Comparison of ENCODE assay signal across 8 cellular contexts in genomic region chr17:81512560-81512983, GRCh38. TPM values are rescaled to one million over a fixed set of nuclear protein-coding genes. Genes with fewer than 3 reads are reported as not detected.
DNase-seq lines count a peak whose midpoint lies in the region; ATAC-seq and TF ChIP-seq lines count a peak whose summit lies in the region.

TSS of gene ACTG1 (minus strand) at chr17:81512799. CDS start at chr17:81512354, 445 bp downstream.

- H3K36me3 ChIP-seq in A673 (ENCODE audit: insufficient read depth, low read length, poor library complexity, severe bottlenecking) (peaks cover 32% of the 10 kb centered on the region), colonic mucosa (peaks cover 16% of the 10 kb centered on the region)

- peaks cover 50% of the 10 kb centered on the region for H3K36me3 Mint-ChIP-seq in activated CD4-positive, alpha-beta T cell treated with anti-CD3 and anti-CD28 coated beads, Interleukin-2, amount 10 ng/mL, durations not matched to agents 7 days and 5 days (ENCODE audit: low read depth)

- H3K27ac ChIP-seq in A673 (ENCODE audit: low read depth, low read length, poor library complexity, severe bottlenecking) (peak within 1 kb of the TSS; percentile 99), colonic mucosa (peak within 1 kb of the TSS; percentile 100)

- H3K27me3 Mint-ChIP-seq in activated CD4-positive, alpha-beta T cell treated with anti-CD3 and anti-CD28 coated beads, Interleukin-2, amount 10 ng/mL, durations not matched to agents 7 days and 5 days: no peaks in the 10 kb centered on the region

- CTCF ChIA-PET in A673 (lab: Charles Lee): interaction anchor here (0.6 kb wide), 1 partner anchor 236 kb away, joined by 4 read pairs; no protein-coding TSS in a partner anchor
- CTCF ChIA-PET in activated CD4-positive, alpha-beta T cell treated with anti-CD3 and anti-CD28 coated beads, Interleukin-2, amount 10 ng/mL, durations not matched to agents 7 days and 5 days (lab: Charles Lee): no interaction called here

- no peaks in the 10 kb centered on the region for H3K9me3 ChIP-seq in A673 (ENCODE audit: low read depth, low read length, poor library complexity, severe bottlenecking)
- no peaks in the 10 kb centered on the region for H3K9me3 ChIP-seq in colonic mucosa

- no peaks in the 10 kb centered on the region for H3K9me3 Mint-ChIP-seq in activated CD4-positive, alpha-beta T cell treated with anti-CD3 and anti-CD28 coated beads, Interleukin-2, amount 10 ng/mL, durations not matched to agents 7 days and 5 days

- intact Hi-C loops in A673 (cut with micrococcal nuclease; ENCODE audit: unreplicated experiment) (loop anchor here (10.0 kb wide), 1 partner anchor 92 kb away; no protein-coding TSS in a partner anchor), colonic mucosa (cut with DNase I) (no loop called here)

- H3K27me3 ChIP-seq in A673 (replicated peaks; ENCODE audit: insufficient read depth, low read depth, low read length, poor library complexity): no peaks in the 10 kb centered on the region
- no peaks in the 10 kb centered on the region for H3K27me3 ChIP-seq in colonic mucosa

- peak within 1 kb of the TSS; percentile 98 to 100 for H3K9ac ChIP-seq in colonic mucosa (ENCODE audit: low read depth in 2 of 2, low read length in 2 of 2)

- POLR2A ChIA-PET in A673 (lab: Charles Lee; ENCODE audit: low non-redundant PET): no interaction called here
- POLR2A ChIA-PET in activated CD4-positive, alpha-beta T cell treated with anti-CD3 and anti-CD28 coated beads, Interleukin-2, amount 10 ng/mL, durations not matched to agents 7 days and 5 days (lab: Charles Lee): interaction anchor here (0.6 to 0.7 kb wide), 2 partner anchors 25 to 28 kb away, joined by 3 to 4 read pairs; no protein-coding TSS in a partner anchor

- H3K4me3 ChIP-seq in A673 (ENCODE audit: low read depth, low read length, poor library complexity, severe bottlenecking): peak within 1 kb of the TSS; percentile 79
- H3K4me3 ChIP-seq in colonic mucosa: peak within 1 kb of the TSS; percentile 72

- no peak for TF ChIP-seq CTCF in A673 (conservative IDR thresholded peaks at IDR 0.05; ENCODE audit: low read depth, low read length)
- no peak for TF ChIP-seq CTCF in colonic mucosa (IDR thresholded peaks at IDR 0.05)

- H3K4me3 Mint-ChIP-seq in activated CD4-positive, alpha-beta T cell treated with anti-CD3 and anti-CD28 coated beads, Interleukin-2, amount 10 ng/mL, durations not matched to agents 7 days and 5 days: peak within 1 kb of the TSS; percentile 86

- peak within 1 kb of the TSS; percentile 93 for H3K27ac Mint-ChIP-seq in activated CD4-positive, alpha-beta T cell treated with anti-CD3 and anti-CD28 coated beads, Interleukin-2, amount 10 ng/mL, durations not matched to agents 7 days and 5 days

- H3K4me1 ChIP-seq in A673 (ENCODE audit: insufficient read depth, low read length, poor library complexity, severe bottlenecking) (peaks cover 26% of the 10 kb centered on the region), colonic mucosa (peaks cover 14% of the 10 kb centered on the region)

- no TSS peak for BruUV-seq in A673 (replicated peaks; lab: Mats Ljungman, UMichigan)

- ATAC-seq in GM18873 (IDR thresholded peaks at IDR 0.05; ENCODE audit: low FRiP score, unreplicated experiment) (peak; percentile 28), HG03439 (IDR thresholded peaks at IDR 0.05; ENCODE audit: unreplicated experiment) (peak; percentile 43)

- peak; percentile 95 for DNase-seq in A673 (ENCODE audit: low spot score)
- DNase-seq in NCI-H69 (lab: John Stamatoyannopoulos, UW): peak; percentile 98
- DNase-seq in activated CD4-positive, alpha-beta T cell treated with anti-CD3 and anti-CD28 coated beads, Interleukin-2, amount 10 ng/mL, durations not matched to agents 7 days and 5 days: peak; percentile 92
- DNase-seq in colonic mucosa: peak; percentile 93
- DNase-seq in left kidney (ENCODE audit: low read depth, low spot score): peak; percentile 97
- peak; percentile 87 to 92 for DNase-seq in stimulated activated CD4-positive, alpha-beta T cell treated with anti-CD3 and anti-CD28 coated beads, Interleukin-1b, Interleukin-23, amount 100 ng/mL, for 4 hours (ENCODE audit: low read depth in 2 of 2)

- H3K4me1 Mint-ChIP-seq in activated CD4-positive, alpha-beta T cell treated with anti-CD3 and anti-CD28 coated beads, Interleukin-2, amount 10 ng/mL, durations not matched to agents 7 days and 5 days: peaks cover 37% of the 10 kb centered on the region

RNA-seq across cellular contexts. Expression of gene ACTG1, which starts in this region (rescaled TPM):
- total RNA-seq in A673 (2021): 2,855 and 3,247 TPM in 2 replicates
- 1,000 to 10,000 TPM; 4,611 to 5,328 TPM for total RNA-seq in activated CD4-positive, alpha-beta T cell treated with anti-CD3 and anti-CD28 coated beads, Interleukin-2, amount 10 ng/mL, durations not matched to agents 7 days and 5 days
- 1,000 to 10,000 TPM; 4,489 to 4,790 TPM for total RNA-seq in colonic mucosa

Comparison
In these comparisons a context has a peak if more than half of its experiments do, and no peak if none do; other contexts are left out.
1. Peak in every context shown above with its lines: DNase-seq, ATAC-seq, H3K4me3 ChIP-seq and H3K27ac ChIP-seq.